ENCODE assay signal across 12 cellular contexts in genomic region chr9:136658849-136659535, GRCh38. TPM values are rescaled to one million over a fixed set of nuclear protein-coding genes. Genes with fewer than 3 reads are reported as not detected.
DNase-seq lines count a peak whose midpoint lies in the region; ATAC-seq and TF ChIP-seq lines count a peak whose summit lies in the region.
"Had no signal": no experiment of that assay in that cellular context is flagged by ENCODE, and none has a peak within 500 bp of the region (broad histone marks: within the 10 kb centered on the region; RNA-seq: fewer than 3 reads in every experiment).

No MANE protein-coding gene starts in this region.

- CTCF ChIA-PET in activated CD8-positive, alpha-beta memory T cell treated with anti-CD3 and anti-CD28 coated beads, Interleukin-2, amount 10 ng/mL, durations not matched to agents 7 days and 5 days (lab: Charles Lee), result interaction anchor here (0.7 to 3.5 kb wide), 2 partner anchors 12 to 13 kb away, joined by 4 to 15 read pairs; no protein-coding TSS in a partner anchor

- H3K27ac Mint-ChIP-seq in activated CD8-positive, alpha-beta memory T cell treated with anti-CD3 and anti-CD28 coated beads, Interleukin-2, amount 10 ng/mL, durations not matched to agents 7 days and 5 days, result no peak overlapping the region
- H3K27ac Mint-ChIP-seq: type B pancreatic cell had no signal

- H3K4me3 Mint-ChIP-seq in activated CD8-positive, alpha-beta memory T cell treated with anti-CD3 and anti-CD28 coated beads, Interleukin-2, amount 10 ng/mL, durations not matched to agents 7 days and 5 days, result no peak overlapping the region
- H3K4me3 Mint-ChIP-seq: type B pancreatic cell had no signal

- H3K9me3 ChIP-seq in Peyer's patch, result no peaks in the 10 kb centered on the region
- no peaks in the 10 kb centered on the region for H3K9me3 ChIP-seq in left ventricle myocardium inferior (replicated peaks)
- H3K9me3 ChIP-seq in stomach, result no peaks in the 10 kb centered on the region
- no peaks in the 10 kb centered on the region for H3K9me3 ChIP-seq in ascending aorta

- no peak for TF ChIP-seq POLR2A in Peyer's patch (IDR thresholded peaks at IDR 0.05)
- no peak for TF ChIP-seq POLR2A in stomach (IDR thresholded peaks at IDR 0.05)

- peak overlapping the region in 3 of 4 donors; percentile 38 to 72 (median 68) for H3K27ac ChIP-seq in Peyer's patch
- peak overlapping the region; percentile 92 for H3K27ac ChIP-seq in left ventricle myocardium inferior (replicated peaks)
- peak overlapping the region; percentile 39 to 74 (median 63) for H3K27ac ChIP-seq in stomach
- peak overlapping the region in 1 of 2 donors; percentile 34 for H3K27ac ChIP-seq in ascending aorta

- H3K9me3 Mint-ChIP-seq in activated CD8-positive, alpha-beta memory T cell treated with anti-CD3 and anti-CD28 coated beads, Interleukin-2, amount 10 ng/mL, durations not matched to agents 7 days and 5 days (ENCODE audit: low read depth), result no peaks in the 10 kb centered on the region
- H3K9me3 Mint-ChIP-seq: type B pancreatic cell had no signal

- 37 to 62% (median 54%) methylated on average over 19 to 37 of the region's 37 CpGs for WGBS in stomach, 5 donors

- H3K4me1 ChIP-seq in Peyer's patch (peaks cover 0 to 27% (median 9%) of the 10 kb centered on the region in 4 donors), left ventricle myocardium inferior (peaks cover 42% of the 10 kb centered on the region), stomach (peaks cover 0 to 19% (median 5%) of the 10 kb centered on the region in 4 donors), ascending aorta (no peaks in the 10 kb centered on the region)

- TF ChIP-seq EP300 in stomach (IDR thresholded peaks at IDR 0.05), result no peak

- ATAC-seq in activated CD8-positive, alpha-beta memory T cell treated with anti-CD3 and anti-CD28 coated beads, Interleukin-2, amount 10 ng/mL, durations not matched to agents 7 days and 5 days, result peak; percentile 58
- ATAC-seq in GM18517 (IDR thresholded peaks at IDR 0.05; ENCODE audit: unreplicated experiment), result no peak

- H3K36me3 Mint-ChIP-seq in activated CD8-positive, alpha-beta memory T cell treated with anti-CD3 and anti-CD28 coated beads, Interleukin-2, amount 10 ng/mL, durations not matched to agents 7 days and 5 days, result no peaks in the 10 kb centered on the region
- H3K36me3 Mint-ChIP-seq: type B pancreatic cell had no signal

- peak; percentile 51 for DNase-seq in activated CD8-positive, alpha-beta memory T cell treated with anti-CD3 and anti-CD28 coated beads, Interleukin-2, amount 10 ng/mL, durations not matched to agents 7 days and 5 days
- no peak for DNase-seq in activated CD8-positive, alpha-beta memory T cell treated with anti-CD3 and anti-CD28 coated beads, Interleukin-2, amount 50 U/mL, for 48 hours
- DNase-seq in Peyer's patch (peak in 1 of 3 donors; percentile 29), left ventricle myocardium inferior (no peak), stomach (no peak), COLO668 (lab: John Stamatoyannopoulos, UW; ENCODE audit: unreplicated experiment) (no peak), ascending aorta (ENCODE audit: low spot score in 2 of 2) (no peak)
- DNase-seq: glutamatergic neuron, Karpas-422, NCI-H2081 treated with DMSO at 0.1 percent for 48 hours had no signal

- H3K27me3 Mint-ChIP-seq in activated CD8-positive, alpha-beta memory T cell treated with anti-CD3 and anti-CD28 coated beads, Interleukin-2, amount 10 ng/mL, durations not matched to agents 7 days and 5 days, result peaks cover 38% of the 10 kb centered on the region

- intact Hi-C loops in left ventricle myocardium inferior (cut with micrococcal nuclease) (no loop called here), stomach (cut with DNase I; ENCODE audit: low total_unique reads) (no loop called here), ascending aorta (cut with DNase I) (no loop called here)

- H3K4me3 ChIP-seq in Peyer's patch (peak overlapping the region in 2 of 4 donors; percentile 24 to 27), left ventricle myocardium inferior (peak overlapping the region; percentile 81), stomach (peak overlapping the region; percentile 9 to 26 (median 18)), ascending aorta (peak overlapping the region in 1 of 2 donors; percentile 8)

- peaks cover 5% of the 10 kb centered on the region for H3K4me1 Mint-ChIP-seq in activated CD8-positive, alpha-beta memory T cell treated with anti-CD3 and anti-CD28 coated beads, Interleukin-2, amount 10 ng/mL, durations not matched to agents 7 days and 5 days

- H3K27me3 ChIP-seq in Peyer's patch (peaks cover 0 to 8% of the 10 kb centered on the region in 2 donors), left ventricle myocardium inferior (ENCODE audit: low read depth) (peaks cover 35% of the 10 kb centered on the region), stomach (peaks cover 0 to 95% (median 64%) of the 10 kb centered on the region in 3 donors), ascending aorta (peaks cover 10% of the 10 kb centered on the region)

- H3K36me3 ChIP-seq in Peyer's patch (no peaks in the 10 kb centered on the region), left ventricle myocardium inferior (peaks cover 2% of the 10 kb centered on the region), stomach (no peaks in the 10 kb centered on the region), ascending aorta (no peaks in the 10 kb centered on the region)

- no peak for TF ChIP-seq CTCF in Peyer's patch (IDR thresholded peaks at IDR 0.05)
- no peak for TF ChIP-seq CTCF in left ventricle myocardium inferior (IDR thresholded peaks at IDR 0.05; ENCODE audit: borderline replicate concordance)
- no peak for TF ChIP-seq CTCF in stomach (IDR thresholded peaks at IDR 0.05)
- no peak for TF ChIP-seq CTCF in ascending aorta (IDR thresholded peaks at IDR 0.05)

RNA-seq across cellular contexts. Expression of gene EGFL7, which starts 3.7 kb away (rescaled TPM):
- 1 to 10 TPM in 1 of 2 experiments, under 1 TPM in 1; 0.29 to 1.1 TPM for total RNA-seq in activated CD8-positive, alpha-beta memory T cell treated with anti-CD3 and anti-CD28 coated beads, Interleukin-2, amount 10 ng/mL, durations not matched to agents 7 days and 5 days
- total RNA-seq in Peyer's patch, result 10 to 100 TPM; 21.5 to 77.6 (median 46.0) TPM
- 81.5 TPM for total RNA-seq in left ventricle myocardium inferior
- 1,000 to 10,000 TPM in 1 of 5 donors, 10 to 100 TPM in 4; 20.9 to 1,085 (median 42.0) TPM for total RNA-seq in stomach
- polyA plus RNA-seq in stomach, result 100 to 1,000 TPM in 1 of 3 donors, 10 to 100 TPM in 2; 44.8 to 113 (median 79.2) TPM
- total RNA-seq in ascending aorta, result 443 TPM

RNA-seq across cellular contexts. Expression of gene AGPAT2, which starts 28.3 kb away (rescaled TPM):
- total RNA-seq in activated CD8-positive, alpha-beta memory T cell treated with anti-CD3 and anti-CD28 coated beads, Interleukin-2, amount 10 ng/mL, durations not matched to agents 7 days and 5 days, result 10 to 100 TPM; 16.9 to 20.5 TPM
- total RNA-seq in Peyer's patch (100 to 1,000 TPM in 3 of 4 donors, 10 to 100 TPM in 1; 97.4 to 802 (median 479) TPM), left ventricle myocardium inferior (48.8 TPM), stomach (100 to 1,000 TPM in 2 of 5 donors, 10 to 100 TPM in 3; 49.6 to 135 (median 68.8) TPM), ascending aorta (129 TPM)
- polyA plus RNA-seq in stomach, result 10 to 100 TPM; 32.7 to 88.7 (median 75.1) TPM

RNA-seq across cellular contexts. Expression of gene DIPK1B, which starts 53.4 kb away (rescaled TPM):
- not detected for total RNA-seq in activated CD8-positive, alpha-beta memory T cell treated with anti-CD3 and anti-CD28 coated beads, Interleukin-2, amount 10 ng/mL, durations not matched to agents 7 days and 5 days
- total RNA-seq in Peyer's patch (1 to 10 TPM in 3 of 4 donors, under 1 TPM in 1; 0.70 to 5.8 (median 2.6) TPM), left ventricle myocardium inferior (21.4 TPM), stomach (10 to 100 TPM in 1 of 5 donors, 1 to 10 TPM in 2, under 1 TPM in 1, not detected in 1; 0.45 to 10.4 (median 5.8) TPM), ascending aorta (86.2 TPM)
- 1 to 10 TPM; 1.6 to 4.7 (median 4.0) TPM for polyA plus RNA-seq in stomach

Comparison
In these comparisons a context has a peak if more than half of its experiments do, and no peak if none do; other contexts are left out.
1. RNA of gene EGFL7, which starts 3.7 kb away (total RNA-seq): 443 TPM in ascending aorta (single experiment), 81.5 TPM in left ventricle myocardium inferior (single experiment), 21.5 to 77.6 TPM in Peyer's patch and 20.9 to 1,085 TPM in stomach; 0.29 to 1.1 TPM in activated CD8-positive, alpha-beta memory T cell treated with anti-CD3 and anti-CD28 coated beads, Interleukin-2, amount 10 ng/mL, durations not matched to agents 7 days and 5 days; every median in the first group is over 10 times any median in the second.